27 cellular contexts compared by ENCODE assay signal in the genomic region with DNA sequence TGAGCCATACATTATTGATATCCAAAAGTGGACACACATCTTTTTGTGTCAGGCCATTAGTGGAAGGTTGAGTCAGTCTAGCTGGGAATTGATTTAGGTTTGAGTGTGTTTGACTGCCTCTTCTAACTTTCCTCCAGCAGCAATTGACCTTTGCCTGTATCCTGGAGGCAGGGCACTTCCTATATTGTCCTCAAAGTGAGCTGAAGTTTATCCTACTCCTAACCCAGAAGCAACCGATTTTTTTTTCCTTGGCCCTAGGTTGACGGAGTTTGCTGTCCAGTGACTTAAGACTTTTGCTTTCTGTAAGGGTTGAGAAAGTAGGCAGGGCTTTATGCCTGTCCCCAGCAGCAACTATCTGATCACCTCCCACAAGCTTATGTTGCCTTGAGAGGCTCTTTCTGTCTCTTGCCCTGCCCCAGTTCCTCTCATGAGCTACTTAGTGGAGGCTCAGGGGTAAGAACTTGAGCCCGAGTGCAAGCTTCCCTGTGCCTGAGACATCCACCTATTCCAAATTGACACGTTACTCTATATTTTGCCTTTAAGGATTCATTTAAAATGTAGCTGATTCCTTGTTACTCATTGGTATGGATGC. TPM values are rescaled to one million over a fixed set of nuclear protein-coding genes. Genes with fewer than 3 reads are reported as not detected.
"Had no signal": no experiment of that assay in that cellular context is flagged by ENCODE, and none has a peak within 500 bp of the region (broad histone marks: within the 10 kb centered on the region; RNA-seq: fewer than 3 reads in every experiment).

No MANE protein-coding gene starts in this region.

- DNase-seq: islet precursor cell; kidney glomerular epithelial cell; left cardiac atrium; midbrain; mucosa of descending colon; naive thymus-derived CD4-positive, alpha-beta T cell; ovary; right lobe of liver; stimulated activated CD4-positive, alpha-beta T cell treated with anti-CD3 and anti-CD28 coated beads, Interleukin-1b, Interleukin-23, amount 100 ng/mL, for 48 hours; stimulated activated CD4-positive, alpha-beta T cell treated with anti-CD3 and anti-CD28 coated beads, Interleukin-2, amount 100 ng/mL, for 48 hours; stimulated activated CD4-positive, alpha-beta T cell treated with anti-CD3 and anti-CD28 coated beads, Interleukin-4, amount 100 ng/mL, for 4 hours; stimulated activated CD8-positive, alpha-beta memory T cell treated with anti-CD3 and anti-CD28 coated beads, Interleukin-4, amount 100 ng/mL, for 48 hours; stimulated activated naive CD4-positive, alpha-beta T cell treated with Interleukin-2 at 50 U/mL for 16 hours; stimulated activated naive CD8-positive, alpha-beta T cell treated with anti-CD3 and anti-CD28 coated beads, Interleukin-15, amount 100 ng/mL, for 72 hours; substantia nigra; upper lobe of left lung had no signal

- H3K27ac ChIP-seq: hepatocyte, ovary, right atrium auricular region, right lobe of liver, tibial nerve, upper lobe of left lung had no signal

- H3K36me3 ChIP-seq: ovary, right atrium auricular region, right lobe of liver, tibial nerve, upper lobe of left lung had no signal

- ATAC-seq: left cardiac atrium; left lobe of liver; mucosa of descending colon; naive thymus-derived CD4-positive, alpha-beta T cell; natural killer cell treated with Interleukin-12 subunit alpha and Interleukin-12 subunit beta and Interleukin-15 and Interleukin-18, amount 100 ng/mL, for 72 hours; right lobe of liver; stimulated activated memory B cell treated with anti-CD40 and anti-IgM and Interleukin-4, amounts not matched to agents 10 μg/mL and 1 μg/mL and 100 μg/mL, for 72 hours; stimulated activated naive CD8-positive, alpha-beta T cell treated with anti-CD3 and anti-CD28 coated beads, Interleukin-15, amount 100 ng/mL, for 72 hours had no signal

- H3K27me3 ChIP-seq: ovary, right atrium auricular region, right lobe of liver, tibial nerve, upper lobe of left lung had no signal

- H3K4me3 ChIP-seq: hepatocyte, mucosa of descending colon, ovary, right atrium auricular region, right lobe of liver, smooth muscle cell, tibial nerve, upper lobe of left lung had no signal

- H3K4me1 ChIP-seq: right atrium auricular region, right lobe of liver, tibial nerve, upper lobe of left lung had no signal

- H3K9me3 ChIP-seq: mucosa of descending colon, ovary, right atrium auricular region, right lobe of liver, tibial nerve, upper lobe of left lung had no signal

RNA-seq across cellular contexts. Expression of a gene that starts 30.9 kb away (rescaled TPM):
- total RNA-seq: lung microvascular endothelial cell, mesenteric fat pad, myocyte, pulmonary artery endothelial cell, right atrium auricular region, right lobe of liver had no signal
